1 cellular context compared by ENCODE assay signal in the genomic region with DNA sequence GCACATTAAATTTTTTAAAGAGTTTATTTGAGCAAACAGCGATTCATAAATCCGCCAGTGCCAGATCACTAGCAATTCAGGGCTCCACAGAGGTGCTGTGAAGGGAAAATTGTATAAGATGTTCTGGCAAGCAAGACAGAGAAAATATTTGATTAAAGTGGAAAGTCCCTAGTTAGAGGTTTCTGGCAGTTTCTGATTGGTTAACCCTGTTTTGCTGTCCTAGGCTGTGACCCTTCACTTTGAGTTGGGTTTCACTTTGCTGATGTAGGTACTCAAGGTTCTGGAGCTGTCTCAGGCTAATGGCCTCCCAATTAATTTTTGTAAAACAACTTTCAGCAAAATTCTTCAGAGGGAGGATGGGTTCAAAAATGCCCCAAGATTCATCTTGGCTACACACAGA.
TF ChIP-seq lines count a peak whose summit lies in the region.

No MANE protein-coding gene starts in this region.

TF ChIP-seq in SK-N-SH, 30 proteins besides CTCF, POLR2A, EP300 and RAD21 (continued from another document):
- TF ChIP-seq, protein P1, sequence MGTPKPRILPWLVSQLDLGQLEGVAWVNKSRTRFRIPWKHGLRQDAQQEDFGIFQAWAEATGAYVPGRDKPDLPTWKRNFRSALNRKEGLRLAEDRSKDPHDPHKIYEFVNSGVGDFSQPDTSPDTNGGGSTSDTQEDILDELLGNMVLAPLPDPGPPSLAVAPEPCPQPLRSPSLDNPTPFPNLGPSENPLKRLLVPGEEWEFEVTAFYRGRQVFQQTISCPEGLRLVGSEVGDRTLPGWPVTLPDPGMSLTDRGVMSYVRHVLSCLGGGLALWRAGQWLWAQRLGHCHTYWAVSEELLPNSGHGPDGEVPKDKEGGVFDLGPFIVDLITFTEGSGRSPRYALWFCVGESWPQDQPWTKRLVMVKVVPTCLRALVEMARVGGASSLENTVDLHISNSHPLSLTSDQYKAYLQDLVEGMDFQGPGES (IDR thresholded peaks at IDR 0.05; ENCODE audit: low read depth, low read length): no peak
- TF ChIP-seq ELF1 (IDR thresholded peaks at IDR 0.05) (no peak), EZH2phosphoT487 (IDR thresholded peaks at IDR 0.05; ENCODE audit: borderline replicate concordance, low read depth) (no peak), SIN3A (IDR thresholded peaks at IDR 0.05; ENCODE audit: borderline replicate concordance, low read depth, low read length) (no peak), CHD2 (IDR thresholded peaks at IDR 0.05; ENCODE audit: low read length, partially characterized antibody) (no peak)
